Comparison of ENCODE assay signal across 8 cellular contexts in genomic region chr4:184110452-184110851, GRCh38.
"Had no signal": no experiment of that assay in that cellular context is flagged by ENCODE, and none has a peak within 500 bp of the region (broad histone marks: within the 10 kb centered on the region; RNA-seq: fewer than 3 reads in every experiment).

No MANE protein-coding gene starts in this region.

- H3K4me3 ChIP-seq: GM23338, HAP-1 had no signal

- H3K4me2 ChIP-seq: GM23338 had no signal

- H3K9me3 Mint-ChIP-seq: GM23338 had no signal

- H3K27ac Mint-ChIP-seq: GM23338, IgD-negative memory B cell had no signal

- H3K36me3 Mint-ChIP-seq: IgD-negative memory B cell had no signal

- H3K27ac ChIP-seq: HL-60 had no signal

- FAIRE-seq: HepG2 had no signal

- H3K36me3 ChIP-seq: HAP-1 had no signal

- ATAC-seq: GM23338, HCT116, HepG2 had no signal

- H3K4me3 Mint-ChIP-seq: GM23338 had no signal

- H3K4me1 Mint-ChIP-seq: GM23338, IgD-negative memory B cell had no signal

- DNase-seq: H7, KG1 had no signal

- H3K9me3 ChIP-seq: HAP-1 had no signal

- H3K4me1 ChIP-seq: HAP-1 had no signal

- H2AFZ ChIP-seq: GM23338 had no signal
